Comparison of ENCODE assay signal across 19 cellular contexts in the genomic region with DNA sequence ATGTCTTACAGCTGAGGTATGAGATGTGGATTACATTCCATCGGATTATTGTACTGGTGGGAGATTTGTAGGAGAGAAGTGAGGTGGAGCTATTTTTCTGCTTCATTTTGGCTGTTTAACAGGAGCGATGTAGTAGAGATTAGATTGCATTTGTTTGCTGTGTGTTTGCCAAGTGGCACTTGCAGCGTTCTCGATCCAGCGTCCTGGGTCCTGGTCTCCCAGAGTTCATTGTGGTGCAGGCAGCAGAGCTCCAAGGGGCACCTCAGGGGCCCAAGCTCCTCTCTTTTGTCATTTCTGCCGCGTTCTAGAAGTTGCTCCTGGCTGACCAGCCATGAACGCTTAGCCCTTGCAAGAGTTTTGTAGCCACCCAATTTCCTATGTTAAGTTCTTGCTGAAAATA.
"Had no signal": no experiment of that assay in that cellular context is flagged by ENCODE, and none has a peak within 500 bp of the region (broad histone marks: within the 10 kb centered on the region; RNA-seq: fewer than 3 reads in every experiment).

No MANE protein-coding gene starts in this region.

- H3K9me3 ChIP-seq: colonic mucosa, heart right ventricle, spleen, testis, tibial nerve had no signal

- H3K27ac ChIP-seq: colonic mucosa, spleen, testis, tibial nerve had no signal

- H3K27me3 Mint-ChIP-seq: natural killer cell treated with Interleukin-12 subunit alpha and Interleukin-12 subunit beta and Interleukin-15 and Interleukin-18, amount 100 ng/mL, for 72 hours; stimulated activated naive CD8-positive, alpha-beta T cell treated with anti-CD3 and anti-CD28 coated beads, Interleukin-15, Interleukin-2, amounts not matched to agents 100 ng/mL and 50 ng/mL, for 24 hours had no signal

- H3K27ac Mint-ChIP-seq: natural killer cell treated with Interleukin-12 subunit alpha and Interleukin-12 subunit beta and Interleukin-15 and Interleukin-18, amount 100 ng/mL, for 72 hours; stimulated activated memory B cell treated with anti-CD40 and anti-IgM and Interleukin-4, amounts not matched to agents 10 μg/mL and 1 μg/mL and 100 μg/mL, for 72 hours; stimulated activated naive CD8-positive, alpha-beta T cell treated with anti-CD3 and anti-CD28 coated beads, Interleukin-15, Interleukin-2, amounts not matched to agents 100 ng/mL and 50 ng/mL, for 24 hours had no signal

- ATAC-seq: esophagus mucosa; natural killer cell treated with Interleukin-12 subunit alpha and Interleukin-12 subunit beta and Interleukin-15 and Interleukin-18, amount 100 ng/mL, for 72 hours; sciatic nerve; stimulated activated memory B cell treated with anti-CD40 and anti-IgM and Interleukin-4, amounts not matched to agents 10 μg/mL and 1 μg/mL and 100 μg/mL, for 72 hours had no signal

- DNase-seq: colonic mucosa; effector CD4-positive, alpha-beta T cell; heart right ventricle; hypothalamus; kidney glomerular epithelial cell; mesenchymal stem cell; midbrain; spleen; stimulated activated CD4-positive, alpha-beta T cell treated with anti-CD3 and anti-CD28 coated beads, Interleukin-15, amount 100 ng/mL, for 24 hours; stimulated activated CD4-positive, alpha-beta T cell treated with anti-CD3 and anti-CD28 coated beads, Interleukin-1b, Interleukin-23, amount 100 ng/mL, for 48 hours; stimulated activated CD4-positive, alpha-beta T cell treated with anti-CD3 and anti-CD28 coated beads, Interleukin-4, amount 100 ng/mL, for 24 hours; testis had no signal

- H3K4me3 ChIP-seq: colonic mucosa, heart right ventricle, lung, spleen, testis, tibial nerve had no signal

- H3K36me3 ChIP-seq: colonic mucosa, heart right ventricle, spleen, tibial nerve had no signal

- H3K4me1 Mint-ChIP-seq: stimulated activated memory B cell treated with anti-CD40 and anti-IgM and Interleukin-4, amounts not matched to agents 10 μg/mL and 1 μg/mL and 100 μg/mL, for 72 hours had no signal

- H3K4me1 ChIP-seq: colonic mucosa had no signal

- H3K36me3 Mint-ChIP-seq: natural killer cell treated with Interleukin-12 subunit alpha and Interleukin-12 subunit beta and Interleukin-15 and Interleukin-18, amount 100 ng/mL, for 72 hours; stimulated activated memory B cell treated with anti-CD40 and anti-IgM and Interleukin-4, amounts not matched to agents 10 μg/mL and 1 μg/mL and 100 μg/mL, for 72 hours had no signal

- H3K27me3 ChIP-seq: colonic mucosa, spleen, testis, tibial nerve had no signal

- H3K4me3 Mint-ChIP-seq: natural killer cell treated with Interleukin-12 subunit alpha and Interleukin-12 subunit beta and Interleukin-15 and Interleukin-18, amount 100 ng/mL, for 72 hours; stimulated activated memory B cell treated with anti-CD40 and anti-IgM and Interleukin-4, amounts not matched to agents 10 μg/mL and 1 μg/mL and 100 μg/mL, for 72 hours; stimulated activated naive CD8-positive, alpha-beta T cell treated with anti-CD3 and anti-CD28 coated beads, Interleukin-15, Interleukin-2, amounts not matched to agents 100 ng/mL and 50 ng/mL, for 24 hours had no signal

- H3K9me3 Mint-ChIP-seq: natural killer cell treated with Interleukin-12 subunit alpha and Interleukin-12 subunit beta and Interleukin-15 and Interleukin-18, amount 100 ng/mL, for 72 hours; stimulated activated memory B cell treated with anti-CD40 and anti-IgM and Interleukin-4, amounts not matched to agents 10 μg/mL and 1 μg/mL and 100 μg/mL, for 72 hours; stimulated activated naive CD8-positive, alpha-beta T cell treated with anti-CD3 and anti-CD28 coated beads, Interleukin-15, Interleukin-2, amounts not matched to agents 100 ng/mL and 50 ng/mL, for 24 hours had no signal
